ENCODE assay signal across 28 cellular contexts in the genomic region with DNA sequence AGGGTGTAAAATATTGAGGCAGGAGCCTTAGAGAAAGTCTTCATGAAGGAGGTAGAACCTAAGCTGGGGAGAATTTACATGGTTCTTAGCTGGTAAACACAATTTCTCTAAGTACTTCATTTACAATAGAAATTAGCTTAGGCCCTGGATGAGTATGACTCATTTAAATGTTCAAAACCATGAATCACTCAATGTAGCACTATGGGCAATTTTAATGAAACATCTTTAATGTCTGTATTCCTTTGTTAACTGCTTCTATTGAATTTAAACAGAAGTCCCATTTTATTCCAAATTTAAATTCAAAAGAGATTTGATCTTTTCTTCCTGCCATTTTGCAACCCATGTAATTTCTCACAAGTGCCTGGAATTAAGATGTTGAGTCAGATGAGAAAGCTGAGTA.
DNase-seq lines count a peak whose midpoint lies in the region; ATAC-seq, FAIRE-seq and TF ChIP-seq lines count a peak whose summit lies in the region.
"Had no signal": no experiment of that assay in that cellular context is flagged by ENCODE, and none has a peak within 500 bp of the region (broad histone marks: within the 10 kb centered on the region; RNA-seq: fewer than 3 reads in every experiment).

No MANE protein-coding gene starts in this region.

- TF ChIP-seq POLR2A in sigmoid colon (IDR thresholded peaks at IDR 0.05) (no peak), H54 (IDR thresholded peaks at IDR 0.05; ENCODE audit: low read depth, low read length) (no peak)

- H3K27me3 Mint-ChIP-seq in stimulated activated naive CD8-positive, alpha-beta T cell treated with anti-CD3 and anti-CD28 coated beads, Interleukin-15, amount 100 ng/mL, for 72 hours = peaks cover 4% of the 10 kb centered on the region

- FAIRE-seq in H54 (lab: Jason Lieb, UNC) = no peak
- FAIRE-seq: frontal cortex had no signal

- no peak overlapping the region for H3K4me3 Mint-ChIP-seq in stimulated activated naive CD8-positive, alpha-beta T cell treated with anti-CD3 and anti-CD28 coated beads, Interleukin-15, amount 100 ng/mL, for 72 hours
- H3K4me3 Mint-ChIP-seq: activated naive CD4-positive, alpha-beta T cell treated with anti-CD3 and anti-CD28 coated beads for 36 hours; activated T-cell treated with anti-CD3 and anti-CD28 coated beads, Interleukin-2, amount 50 U/mL, for 72 hours; endodermal cell; neural progenitor cell; stimulated activated memory B cell treated with anti-CD40 and anti-IgM and Interleukin-4, amounts not matched to agents 10 μg/mL and 1 μg/mL and 100 μg/mL, for 72 hours had no signal

- DNase-seq in AG08395 (ENCODE audit: low spot score) (peak; percentile 11), M059J (ENCODE audit: low read depth) (peak; percentile 71), astrocyte of the spinal cord (ENCODE audit: low read depth, low spot score) (peak; percentile 19), fibroblast of the aortic adventitia (ENCODE audit: low read depth) (peak; percentile 29), sigmoid colon (no peak), H54 (ENCODE audit: insufficient read length, low spot score) (no peak)
- no peak for DNase-seq in stimulated activated naive CD8-positive, alpha-beta T cell treated with anti-CD3 and anti-CD28 coated beads, Interleukin-15, amount 100 ng/mL, for 72 hours
- DNase-seq: ACHN; activated CD4-positive, alpha-beta T cell treated with anti-CD3 and anti-CD28 coated beads for 4 hours; activated naive CD4-positive, alpha-beta T cell treated with anti-CD3 and anti-CD28 coated beads for 36 hours; activated T-cell treated with anti-CD3 and anti-CD28 coated beads, Interleukin-2, amount 50 U/mL, for 72 hours; body of pancreas; colonic mucosa; endodermal cell; H7; KG1; MV-4-11; NCI-H187 treated with DMSO at 0.1 percent for 48 hours; NCI-H226; NCI-H774; SHP77; uterus had no signal

- no peak for TF ChIP-seq EP300 in sigmoid colon (IDR thresholded peaks at IDR 0.05)

- intact Hi-C loops in sigmoid colon (cut with DNase I) = loop anchor here (10.0 kb wide), 1 partner anchor 1095 kb away; no protein-coding TSS in a partner anchor

- peaks cover 7 to 26% of the 10 kb centered on the region in 2 donors for H3K9me3 Mint-ChIP-seq in stimulated activated naive CD8-positive, alpha-beta T cell treated with anti-CD3 and anti-CD28 coated beads, Interleukin-15, amount 100 ng/mL, for 72 hours

- no peak for TF ChIP-seq CTCF in astrocyte of the spinal cord (IDR thresholded peaks at IDR 0.05; ENCODE audit: low read depth, low read length)
- TF ChIP-seq CTCF in fibroblast of the aortic adventitia (IDR thresholded peaks at IDR 0.05; ENCODE audit: insufficient read depth, low read length) = no peak
- no peak for TF ChIP-seq CTCF in sigmoid colon (IDR thresholded peaks at IDR 0.05)

- no peak for ATAC-seq in stimulated activated naive CD8-positive, alpha-beta T cell treated with anti-CD3 and anti-CD28 coated beads, Interleukin-15, amount 100 ng/mL, for 72 hours
- ATAC-seq in HG03097 (IDR thresholded peaks at IDR 0.05; ENCODE audit: low FRiP score, unreplicated experiment) = no peak
- ATAC-seq: activated T-cell treated with anti-CD3 and anti-CD28 coated beads, Interleukin-2, amount 50 U/mL, for 72 hours; body of pancreas; stimulated activated memory B cell treated with anti-CD40 and anti-IgM and Interleukin-4, amounts not matched to agents 10 μg/mL and 1 μg/mL and 100 μg/mL, for 72 hours had no signal

- no peaks in the 10 kb centered on the region for H3K27me3 ChIP-seq in sigmoid colon
- H3K27me3 ChIP-seq: BLaER1 treated with 17β-estradiol and CSF1 and Interleukin-3, amounts not matched to agents 10 nM and 100 nM; body of pancreas; colonic mucosa; neural progenitor cell; uterus had no signal

- H3K4me1 ChIP-seq in sigmoid colon = no peaks in the 10 kb centered on the region
- H3K4me1 ChIP-seq: BLaER1 treated with 17β-estradiol and CSF1 and Interleukin-3, amounts not matched to agents 10 nM and 100 nM; body of pancreas; colonic mucosa; uterus had no signal

- no peaks in the 10 kb centered on the region for H3K36me3 ChIP-seq in sigmoid colon
- H3K36me3 ChIP-seq: BLaER1 treated with 17β-estradiol and CSF1 and Interleukin-3, amounts not matched to agents 10 nM and 100 nM; colonic mucosa; neural progenitor cell; uterus had no signal

- no peaks in the 10 kb centered on the region for H3K4me1 Mint-ChIP-seq in stimulated activated naive CD8-positive, alpha-beta T cell treated with anti-CD3 and anti-CD28 coated beads, Interleukin-15, amount 100 ng/mL, for 72 hours
- H3K4me1 Mint-ChIP-seq: stimulated activated memory B cell treated with anti-CD40 and anti-IgM and Interleukin-4, amounts not matched to agents 10 μg/mL and 1 μg/mL and 100 μg/mL, for 72 hours had no signal

- H3K4me3 ChIP-seq in astrocyte of the spinal cord (ENCODE audit: low read depth, low read length) (no peak overlapping the region), fibroblast of the aortic adventitia (ENCODE audit: low read depth, low read length) (no peak overlapping the region), sigmoid colon (no peak overlapping the region)
- H3K4me3 ChIP-seq: BLaER1 treated with 17β-estradiol and CSF1 and Interleukin-3, amounts not matched to agents 10 nM and 100 nM; body of pancreas; colonic mucosa; neural progenitor cell; skin epidermis; uterus had no signal

- H3K9me3 ChIP-seq in sigmoid colon = no peaks in the 10 kb centered on the region
- H3K9me3 ChIP-seq: body of pancreas, colonic mucosa, uterus had no signal

- in situ Hi-C loops in astrocyte of the spinal cord (cut with HindIII; ENCODE audit: low sequenced_read_pairs) = no loop called here

- no peak overlapping the region for H3K27ac Mint-ChIP-seq in stimulated activated naive CD8-positive, alpha-beta T cell treated with anti-CD3 and anti-CD28 coated beads, Interleukin-15, amount 100 ng/mL, for 72 hours
- H3K27ac Mint-ChIP-seq: activated naive CD4-positive, alpha-beta T cell treated with anti-CD3 and anti-CD28 coated beads for 36 hours; activated T-cell treated with anti-CD3 and anti-CD28 coated beads, Interleukin-2, amount 50 U/mL, for 72 hours; endodermal cell; neural progenitor cell; stimulated activated memory B cell treated with anti-CD40 and anti-IgM and Interleukin-4, amounts not matched to agents 10 μg/mL and 1 μg/mL and 100 μg/mL, for 72 hours had no signal

- no peak overlapping the region for H3K27ac ChIP-seq in sigmoid colon
- H3K27ac ChIP-seq: BLaER1 treated with 17β-estradiol and CSF1 and Interleukin-3, amounts not matched to agents 10 nM and 100 nM; body of pancreas; colonic mucosa; neural progenitor cell; skin epidermis; uterus had no signal

Comparison
In these comparisons a context has a peak if more than half of its experiments do, and no peak if none do; other contexts are left out.
1. DNase-seq: peak in AG08395 (single experiment), M059J (single experiment), astrocyte of the spinal cord (single experiment) and fibroblast of the aortic adventitia (single experiment); none in stimulated activated naive CD8-positive, alpha-beta T cell treated with anti-CD3 and anti-CD28 coated beads, Interleukin-15, amount 100 ng/mL, for 72 hours (0 of 2), sigmoid colon (single experiment) and H54 (single experiment).